In the genomic region with DNA sequence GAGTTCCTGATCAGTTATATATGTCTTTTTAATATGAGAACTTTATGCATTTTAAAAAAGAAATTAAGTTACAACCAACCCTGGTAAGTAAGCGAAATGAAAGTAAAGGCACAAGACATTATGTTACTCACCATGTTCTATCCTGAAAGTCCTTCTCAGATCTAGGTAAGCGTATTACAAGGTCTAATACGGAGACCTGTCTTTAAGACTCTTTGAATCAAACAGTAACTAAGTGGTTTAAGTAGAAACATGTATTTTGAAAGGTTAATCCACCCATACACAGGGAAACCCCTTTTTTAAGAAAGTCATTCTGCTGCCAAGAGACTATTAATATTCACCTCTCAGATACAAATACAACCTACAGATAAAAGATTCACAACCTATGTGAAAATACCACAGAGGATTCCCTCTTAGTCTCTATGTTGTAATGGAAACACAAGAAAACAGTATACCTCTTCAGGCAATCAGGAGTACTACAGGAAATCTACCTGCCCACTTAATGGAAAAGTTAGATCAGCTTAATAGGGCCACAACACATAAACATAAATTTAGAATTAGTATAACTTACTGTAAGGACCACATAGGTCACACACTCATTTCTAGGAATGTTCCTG, we compare ENCODE assay signal across 9 cellular contexts.
A peak's percentile ranks its signal among the peaks of the same experiment; 100 is the strongest.
DNase-seq lines count a peak whose midpoint lies in the region; ATAC-seq and TF ChIP-seq lines count a peak whose summit lies in the region.
"Had no signal": no experiment of that assay in that cellular context is flagged by ENCODE, and none has a peak within 500 bp of the region (broad histone marks: within the 10 kb centered on the region; RNA-seq: fewer than 3 reads in every experiment).

No MANE protein-coding gene starts in this region.

- no peaks in the 10 kb centered on the region for H3K27me3 ChIP-seq in CD8-positive, alpha-beta T cell (ENCODE audit: insufficient read depth, low read length)
- H3K27me3 ChIP-seq in right atrium auricular region: no peaks in the 10 kb centered on the region

- POLR2A ChIA-PET in CD8-positive, alpha-beta T cell (lab: Charles Lee): interaction anchor here (1.4 kb wide), 1 partner anchor 33 kb away, joined by 3 read pairs; no protein-coding TSS in a partner anchor
- POLR2A ChIA-PET in activated CD8-positive, alpha-beta T cell treated with anti-CD3 and anti-CD28 coated beads for 36 hours (lab: Charles Lee): no interaction called here

- H3K27me3 Mint-ChIP-seq in CD8-positive, alpha-beta T cell (ENCODE audit: low read depth): no peaks in the 10 kb centered on the region
- H3K27me3 Mint-ChIP-seq in activated CD8-positive, alpha-beta T cell treated with anti-CD3 and anti-CD28 coated beads for 36 hours: no peaks in the 10 kb centered on the region

- no peaks in the 10 kb centered on the region for H3K36me3 Mint-ChIP-seq in CD8-positive, alpha-beta T cell
- no peaks in the 10 kb centered on the region for H3K36me3 Mint-ChIP-seq in activated CD8-positive, alpha-beta T cell treated with anti-CD3 and anti-CD28 coated beads for 36 hours (ENCODE audit: low read depth)

- H3K9me3 Mint-ChIP-seq in CD8-positive, alpha-beta T cell: no peaks in the 10 kb centered on the region
- peaks cover 5% of the 10 kb centered on the region for H3K9me3 Mint-ChIP-seq in activated CD8-positive, alpha-beta T cell treated with anti-CD3 and anti-CD28 coated beads for 36 hours

- H3K9me3 ChIP-seq in CD8-positive, alpha-beta T cell (ENCODE audit: low read length): no peaks in the 10 kb centered on the region
- no peaks in the 10 kb centered on the region for H3K9me3 ChIP-seq in right atrium auricular region

- H3K36me3 ChIP-seq in CD8-positive, alpha-beta T cell (ENCODE audit: insufficient read depth, low read length): no peaks in the 10 kb centered on the region
- H3K36me3 ChIP-seq in right atrium auricular region: no peaks in the 10 kb centered on the region

- no peak for DNase-seq in CD8-positive, alpha-beta T cell
- DNase-seq in activated CD8-positive, alpha-beta T cell treated with anti-CD3 and anti-CD28 coated beads for 36 hours: no peak
- DNase-seq in cerebellar nuclear complex (lab: John Stamatoyannopoulos, UW): no peak
- DNase-seq in NCI-H2029 treated with DMSO at 0.1 percent for 48 hours (lab: John Stamatoyannopoulos, UW): no peak
- DNase-seq in right atrium auricular region (ENCODE audit: low spot score): no peak
- no peak for DNase-seq in NCI-H82 (lab: John Stamatoyannopoulos, UW)
- DNase-seq: MV-4-11 had no signal

- peaks cover 35% of the 10 kb centered on the region for H3K4me1 Mint-ChIP-seq in CD8-positive, alpha-beta T cell (ENCODE audit: low read depth)
- H3K4me1 Mint-ChIP-seq in activated CD8-positive, alpha-beta T cell treated with anti-CD3 and anti-CD28 coated beads for 36 hours (ENCODE audit: low read depth): peaks cover 43% of the 10 kb centered on the region

- H3K27ac ChIP-seq in CD8-positive, alpha-beta T cell (ENCODE audit: low read depth, low read length): no peak overlapping the region
- no peak overlapping the region for H3K27ac ChIP-seq in right atrium auricular region

- intact Hi-C loops in CD8-positive, alpha-beta T cell (cut with DNase I, micrococcal nuclease): loop anchor here in 1 of 2 experiments (5.0 kb wide), 1 partner anchor 35 kb away; no protein-coding TSS in a partner anchor
- intact Hi-C loops in activated CD8-positive, alpha-beta T cell treated with anti-CD3 and anti-CD28 coated beads for 36 hours (cut with micrococcal nuclease): loop anchor here (5.0 kb wide), 1 partner anchor 35 kb away; no protein-coding TSS in a partner anchor

- CTCF ChIA-PET in CD8-positive, alpha-beta T cell (lab: Charles Lee): interaction anchor here (0.9 to 2.4 kb wide), 4 partner anchors 15 to 35 kb away, joined by 3 to 10 read pairs (median 4); no protein-coding TSS in a partner anchor
- CTCF ChIA-PET in activated CD8-positive, alpha-beta T cell treated with anti-CD3 and anti-CD28 coated beads for 36 hours (lab: Charles Lee): interaction anchor here (0.6 to 2.5 kb wide), 11 partner anchors 13 to 81 kb away, joined by 3 to 14 read pairs (median 4); no protein-coding TSS in a partner anchor

- H3K4me3 Mint-ChIP-seq in CD8-positive, alpha-beta T cell: peak overlapping the region; percentile 67
- peak overlapping the region; percentile 58 for H3K4me3 Mint-ChIP-seq in activated CD8-positive, alpha-beta T cell treated with anti-CD3 and anti-CD28 coated beads for 36 hours

- H3K27ac Mint-ChIP-seq in CD8-positive, alpha-beta T cell: peak overlapping the region; percentile 66
- H3K27ac Mint-ChIP-seq in activated CD8-positive, alpha-beta T cell treated with anti-CD3 and anti-CD28 coated beads for 36 hours: peak overlapping the region; percentile 83

- ATAC-seq in CD8-positive, alpha-beta T cell: peak; percentile 80
- ATAC-seq in GM19043 (IDR thresholded peaks at IDR 0.05; ENCODE audit: low read depth, unreplicated experiment): peak; percentile 76
- peak; percentile 90 for ATAC-seq in HG02973 (IDR thresholded peaks at IDR 0.05; ENCODE audit: unreplicated experiment)
- peak; percentile 93 for ATAC-seq in activated CD8-positive, alpha-beta T cell treated with anti-CD3 and anti-CD28 coated beads for 36 hours

- no peak overlapping the region for H3K4me3 ChIP-seq in CD8-positive, alpha-beta T cell (ENCODE audit: low read depth, low read length)
- H3K4me3 ChIP-seq in right atrium auricular region: no peak overlapping the region

- TF ChIP-seq CTCF in CD8-positive, alpha-beta T cell (IDR thresholded peaks at IDR 0.05): peak; percentile 24
- peak; percentile 63 for TF ChIP-seq CTCF in activated CD8-positive, alpha-beta T cell treated with anti-CD3 and anti-CD28 coated beads for 36 hours (IDR thresholded peaks at IDR 0.05)
- no peak for TF ChIP-seq CTCF in right atrium auricular region (IDR thresholded peaks at IDR 0.05)

- H3K4me1 ChIP-seq in CD8-positive, alpha-beta T cell (ENCODE audit: insufficient read depth, low read length): peaks cover 11% of the 10 kb centered on the region
- H3K4me1 ChIP-seq in right atrium auricular region: no peaks in the 10 kb centered on the region

Comparison
In these comparisons a context has a peak if more than half of its experiments do, and no peak if none do; other contexts are left out.
1. CTCF ChIP-seq: peak in CD8-positive, alpha-beta T cell (single experiment) and activated CD8-positive, alpha-beta T cell treated with anti-CD3 and anti-CD28 coated beads for 36 hours (single experiment); none in right atrium auricular region (0 of 2).
2. Peak in every context shown above with its lines, with median percentiles within 50 percentile points of each other: ATAC-seq.